In genomic region chr21:45109831-45110492, GRCh38 we compare ENCODE assay signal across 8 cellular contexts. TPM values are rescaled to one million over a fixed set of nuclear protein-coding genes. Genes with fewer than 3 reads are reported as not detected.
A peak's percentile ranks its signal among the peaks of the same experiment; 100 is the strongest.
DNase-seq lines count a peak whose midpoint lies in the region; ATAC-seq, FAIRE-seq and TF ChIP-seq lines count a peak whose summit lies in the region.

No MANE protein-coding gene starts in this region.

- H3K27ac Mint-ChIP-seq in activated T-helper 1 cell treated with anti-CD3 and anti-CD28 coated beads, Interleukin-12 subunit alpha, Interleukin-12 subunit beta, Interleukin-2, Interleukin-4 antibody, amounts not matched to agents 30 ng/mL and 10 ng/mL and 1 ng/mL, durations not matched to agents 14 hours and 24 hours and 36 hours, result peak overlapping the region; percentile 5
- peak overlapping the region; percentile 2 to 23 for H3K27ac Mint-ChIP-seq in natural killer cell treated with Interleukin-12 subunit alpha and Interleukin-12 subunit beta and Interleukin-15 and Interleukin-18, amount 100 ng/mL, for 72 hours
- no peak overlapping the region for H3K27ac Mint-ChIP-seq in neural progenitor cell

- H3K27me3 ChIP-seq in Loucy (ENCODE audit: insufficient read depth, low read length, poor library complexity, severe bottlenecking) (no peaks in the 10 kb centered on the region), neural progenitor cell (no peaks in the 10 kb centered on the region)

- intact Hi-C loops in activated T-helper 1 cell treated with anti-CD3 and anti-CD28 coated beads, Interleukin-12 subunit alpha, Interleukin-12 subunit beta, Interleukin-2, Interleukin-4 antibody, amounts not matched to agents 30 ng/mL and 10 ng/mL and 1 ng/mL, durations not matched to agents 14 hours and 24 hours and 36 hours (cut with micrococcal nuclease), result loop anchor here (1.0 kb wide), 1 partner anchor 31 kb away; no protein-coding TSS in a partner anchor

- H3K36me3 ChIP-seq in Loucy (ENCODE audit: insufficient read depth, low read length) (no peaks in the 10 kb centered on the region), neural progenitor cell (no peaks in the 10 kb centered on the region)

- peak overlapping the region; percentile 51 for H2AFZ ChIP-seq in Loucy (ENCODE audit: low read length)
- no peak overlapping the region for H2AFZ ChIP-seq in neural progenitor cell (replicated peaks)

- no peak for TF ChIP-seq POLR2A in GM12891 (IDR thresholded peaks at IDR 0.05; ENCODE audit: low read depth, low read length)

- H3K27ac ChIP-seq in neural progenitor cell, result no peak overlapping the region

- no peaks in the 10 kb centered on the region for H3K9me3 ChIP-seq in Loucy (ENCODE audit: insufficient read depth, low read depth, low read length)
- H3K9me3 ChIP-seq in neural progenitor cell (ENCODE audit: low read depth), result no peaks in the 10 kb centered on the region

- H4K20me1 ChIP-seq in Loucy (ENCODE audit: insufficient read depth, low read length, poor library complexity, severe bottlenecking) (no peaks in the 10 kb centered on the region), neural progenitor cell (ENCODE audit: low read depth) (no peaks in the 10 kb centered on the region)

- peaks cover 49% of the 10 kb centered on the region; the same call in 1 of the 2 replicates for H3K79me2 ChIP-seq in Loucy (ENCODE audit: insufficient read depth, low read length)
- H3K79me2 ChIP-seq in neural progenitor cell (ENCODE audit: low read depth), result no peaks in the 10 kb centered on the region

- H3K9ac ChIP-seq in Loucy (ENCODE audit: low read depth, low read length, poor library complexity, severe bottlenecking) (peak overlapping the region; percentile 45), neural progenitor cell (no peak overlapping the region)

- ATAC-seq in GM21529 (IDR thresholded peaks at IDR 0.05; ENCODE audit: unreplicated experiment), result peak; percentile 82
- peak; percentile 58 to 66 for ATAC-seq in natural killer cell treated with Interleukin-12 subunit alpha and Interleukin-12 subunit beta and Interleukin-15 and Interleukin-18, amount 100 ng/mL, for 72 hours

- H3K36me3 Mint-ChIP-seq in activated T-helper 1 cell treated with anti-CD3 and anti-CD28 coated beads, Interleukin-12 subunit alpha, Interleukin-12 subunit beta, Interleukin-2, Interleukin-4 antibody, amounts not matched to agents 30 ng/mL and 10 ng/mL and 1 ng/mL, durations not matched to agents 14 hours and 24 hours and 36 hours (ENCODE audit: low read depth), result peaks cover 7% of the 10 kb centered on the region
- H3K36me3 Mint-ChIP-seq in natural killer cell treated with Interleukin-12 subunit alpha and Interleukin-12 subunit beta and Interleukin-15 and Interleukin-18, amount 100 ng/mL, for 72 hours, result no peaks in the 10 kb centered on the region
- no peaks in the 10 kb centered on the region for H3K36me3 Mint-ChIP-seq in neural progenitor cell

- FAIRE-seq in GM12891 (lab: Jason Lieb, UNC), result peak; percentile 85

- H3K27me3 Mint-ChIP-seq in activated T-helper 1 cell treated with anti-CD3 and anti-CD28 coated beads, Interleukin-12 subunit alpha, Interleukin-12 subunit beta, Interleukin-2, Interleukin-4 antibody, amounts not matched to agents 30 ng/mL and 10 ng/mL and 1 ng/mL, durations not matched to agents 14 hours and 24 hours and 36 hours (ENCODE audit: insufficient read depth), result peaks cover 5% of the 10 kb centered on the region
- peaks cover 0 to 6% of the 10 kb centered on the region in 2 donors for H3K27me3 Mint-ChIP-seq in natural killer cell treated with Interleukin-12 subunit alpha and Interleukin-12 subunit beta and Interleukin-15 and Interleukin-18, amount 100 ng/mL, for 72 hours
- H3K27me3 Mint-ChIP-seq in neural progenitor cell (ENCODE audit: insufficient read depth, low read depth), result no peaks in the 10 kb centered on the region

- peak overlapping the region; percentile 75 for H3K4me2 ChIP-seq in Loucy (ENCODE audit: low read depth, low read length, poor library complexity, severe bottlenecking)
- no peak overlapping the region for H3K4me2 ChIP-seq in neural progenitor cell

- TF ChIP-seq CTCF in Loucy (conservative IDR thresholded peaks at IDR 0.05; ENCODE audit: low read length) (no peak), neural progenitor cell (IDR thresholded peaks at IDR 0.05) (no peak)

- DNase-seq in GM12891 (ENCODE audit: insufficient read length, low spot score), result peak; percentile 57
- peak; percentile 19 for DNase-seq in activated T-helper 1 cell treated with anti-CD3 and anti-CD28 coated beads, Interleukin-12 subunit alpha, Interleukin-12 subunit beta, Interleukin-2, Interleukin-4 antibody, amounts not matched to agents 30 ng/mL and 10 ng/mL and 1 ng/mL, durations not matched to agents 14 hours and 24 hours and 36 hours (ENCODE audit: low spot score)
- no peak for DNase-seq in natural killer cell treated with Interleukin-12 subunit alpha and Interleukin-12 subunit beta and Interleukin-15 and Interleukin-18, amount 100 ng/mL, for 72 hours (ENCODE audit: low spot score)
- DNase-seq in HCEC 1CT, result no peak
- DNase-seq in neural progenitor cell (ENCODE audit: low spot score), result no peak
- no peak for DNase-seq in globus pallidus (ENCODE audit: low spot score)

- peaks cover 66% of the 10 kb centered on the region for H3K4me1 Mint-ChIP-seq in activated T-helper 1 cell treated with anti-CD3 and anti-CD28 coated beads, Interleukin-12 subunit alpha, Interleukin-12 subunit beta, Interleukin-2, Interleukin-4 antibody, amounts not matched to agents 30 ng/mL and 10 ng/mL and 1 ng/mL, durations not matched to agents 14 hours and 24 hours and 36 hours (ENCODE audit: low read depth)
- H3K4me1 Mint-ChIP-seq in natural killer cell treated with Interleukin-12 subunit alpha and Interleukin-12 subunit beta and Interleukin-15 and Interleukin-18, amount 100 ng/mL, for 72 hours (ENCODE audit: low read depth in 2 of 2), result peaks cover 24 to 33% of the 10 kb centered on the region in 2 donors
- peaks cover 18% of the 10 kb centered on the region for H3K4me1 Mint-ChIP-seq in neural progenitor cell

- no peaks in the 10 kb centered on the region for H3K9me2 ChIP-seq in Loucy (replicated peaks; ENCODE audit: low read depth, low read length)

- no peaks in the 10 kb centered on the region for H3K9me3 Mint-ChIP-seq in activated T-helper 1 cell treated with anti-CD3 and anti-CD28 coated beads, Interleukin-12 subunit alpha, Interleukin-12 subunit beta, Interleukin-2, Interleukin-4 antibody, amounts not matched to agents 30 ng/mL and 10 ng/mL and 1 ng/mL, durations not matched to agents 14 hours and 24 hours and 36 hours
- H3K9me3 Mint-ChIP-seq in natural killer cell treated with Interleukin-12 subunit alpha and Interleukin-12 subunit beta and Interleukin-15 and Interleukin-18, amount 100 ng/mL, for 72 hours, result no peaks in the 10 kb centered on the region
- H3K9me3 Mint-ChIP-seq in neural progenitor cell, result no peaks in the 10 kb centered on the region

- H3K4me3 Mint-ChIP-seq in activated T-helper 1 cell treated with anti-CD3 and anti-CD28 coated beads, Interleukin-12 subunit alpha, Interleukin-12 subunit beta, Interleukin-2, Interleukin-4 antibody, amounts not matched to agents 30 ng/mL and 10 ng/mL and 1 ng/mL, durations not matched to agents 14 hours and 24 hours and 36 hours, result peak overlapping the region; percentile 41
- H3K4me3 Mint-ChIP-seq in natural killer cell treated with Interleukin-12 subunit alpha and Interleukin-12 subunit beta and Interleukin-15 and Interleukin-18, amount 100 ng/mL, for 72 hours, result peak overlapping the region; percentile 77
- H3K4me3 Mint-ChIP-seq in neural progenitor cell, result no peak overlapping the region

- H3K4me3 ChIP-seq in Loucy (ENCODE audit: low read length, poor library complexity, severe bottlenecking) (peak overlapping the region; percentile 63), neural progenitor cell (no peak overlapping the region)

- H3F3A ChIP-seq in Loucy (ENCODE audit: low read depth) (peaks cover 6% of the 10 kb centered on the region; the same call in 1 of the 2 replicates), neural progenitor cell (ENCODE audit: low read depth) (no peaks in the 10 kb centered on the region)

- H3K4me1 ChIP-seq in Loucy (ENCODE audit: insufficient read depth, low read length, poor library complexity, severe bottlenecking), result peaks cover 65% of the 10 kb centered on the region
- peaks cover 15% of the 10 kb centered on the region for H3K4me1 ChIP-seq in neural progenitor cell

TF ChIP-seq in GM12891, 5 proteins besides CTCF, POLR2A, EP300 and RAD21:
- TF ChIP-seq TAF1 (IDR thresholded peaks at IDR 0.05; ENCODE audit: low read depth, low read length) (no peak), SPI1 (IDR thresholded peaks at IDR 0.05; ENCODE audit: low read depth, low read length) (peak; percentile 90), POLR2AphosphoS5 (IDR thresholded peaks at IDR 0.05; ENCODE audit: low read depth, low read length) (no peak), POU2F2 (IDR thresholded peaks at IDR 0.05; ENCODE audit: low read depth, low read length) (peak; percentile 73; the same call in 1 of the 2 replicates), PAX5 (IDR thresholded peaks at IDR 0.05; ENCODE audit: insufficient read depth, low read length, severe bottlenecking) (peak; percentile 95)

RNA-seq across cellular contexts. Expression of gene ADARB1, which starts 35.6 kb away (rescaled TPM):
- 0.60 TPM for polyA plus RNA-seq in GM12891 (2012; ENCODE audit: low read depth, missing spikeins)
- 24.8 and 25.9 TPM in 2 replicates for total RNA-seq in activated T-helper 1 cell treated with anti-CD3 and anti-CD28 coated beads, Interleukin-12 subunit alpha, Interleukin-12 subunit beta, Interleukin-2, Interleukin-4 antibody, amounts not matched to agents 30 ng/mL and 10 ng/mL and 1 ng/mL, durations not matched to agents 14 hours and 24 hours and 36 hours
- 10 to 100 TPM; 28.7 to 38.5 TPM for total RNA-seq in natural killer cell treated with Interleukin-12 subunit alpha and Interleukin-12 subunit beta and Interleukin-15 and Interleukin-18, amount 100 ng/mL, for 72 hours
- total RNA-seq in neural progenitor cell (ENCODE audit: low replicate concordance), result 5.1 and 8.4 TPM in 2 replicates

Comparison
In these comparisons a context has a peak if more than half of its experiments do, and no peak if none do; other contexts are left out.
1. DNase-seq: peak in GM12891 (single experiment) and activated T-helper 1 cell treated with anti-CD3 and anti-CD28 coated beads, Interleukin-12 subunit alpha, Interleukin-12 subunit beta, Interleukin-2, Interleukin-4 antibody, amounts not matched to agents 30 ng/mL and 10 ng/mL and 1 ng/mL, durations not matched to agents 14 hours and 24 hours and 36 hours (single experiment); none in natural killer cell treated with Interleukin-12 subunit alpha and Interleukin-12 subunit beta and Interleukin-15 and Interleukin-18, amount 100 ng/mL, for 72 hours (single experiment), HCEC 1CT (single experiment), neural progenitor cell (single experiment) and globus pallidus (single experiment).